ENCODE assay signal across 27 cellular contexts in genomic region chrX:67114635-67115034, GRCh38.
"Had no signal": no experiment of that assay in that cellular context is flagged by ENCODE, and none has a peak within 500 bp of the region (broad histone marks: within the 10 kb centered on the region; RNA-seq: fewer than 3 reads in every experiment).

No MANE protein-coding gene starts in this region.

- ATAC-seq: stimulated activated effector memory CD8-positive, alpha-beta T cell treated with anti-CD3 and anti-CD28 coated beads, Interleukin-12 subunit alpha, Interleukin-12 subunit beta, amount 100 ng/mL, for 72 hours; stimulated activated memory B cell treated with anti-CD40 and anti-IgM and Interleukin-4, amounts not matched to agents 10 μg/mL and 1 μg/mL and 100 μg/mL, for 72 hours; stimulated activated naive B cell treated with anti-CD40 and anti-IgM and Interleukin-4, amounts not matched to agents 10 μg/mL and 1 μg/mL and 100 μg/mL, for 72 hours; stimulated activated naive CD8-positive, alpha-beta T cell treated with anti-CD3 and anti-CD28 coated beads, Interleukin-15, amount 100 ng/mL, for 72 hours; stimulated activated naive CD8-positive, alpha-beta T cell treated with anti-CD3 and anti-CD28 coated beads, Interleukin-15, Interleukin-2, amounts not matched to agents 100 U/mL and 50 U/mL, for 24 hours; upper lobe of right lung had no signal

- DNase-seq: stimulated activated CD4-positive, alpha-beta T cell treated with anti-CD3 and anti-CD28 coated beads, Interleukin-2, amount 100 ng/mL, for 48 hours; stimulated activated CD4-positive, alpha-beta T cell treated with anti-CD3 and anti-CD28 coated beads, Interleukin-4, amount 100 ng/mL, for 1 hour; stimulated activated CD4-positive, alpha-beta T cell treated with anti-CD3 and anti-CD28 coated beads, Interleukin-4, amount 100 ng/mL, for 24 hours; stimulated activated CD4-positive, alpha-beta T cell treated with anti-CD3 and anti-CD28 coated beads, Interleukin-4, amount 100 ng/mL, for 4 hours; stimulated activated CD8-positive, alpha-beta memory T cell treated with anti-CD3 and anti-CD28 coated beads, Interleukin-4, amount 100 ng/mL, for 48 hours; stimulated activated naive B cell treated with anti-CD40 and anti-IgM and Interleukin-4, amounts not matched to agents 10 μg/mL and 1 μg/mL and 100 μg/mL, for 72 hours; stimulated activated naive CD4-positive, alpha-beta T cell; stimulated activated naive CD4-positive, alpha-beta T cell treated with Interleukin-2 at 50 U/mL for 16 hours; stimulated activated naive CD8-positive, alpha-beta T cell treated with anti-CD3 and anti-CD28 coated beads, Interleukin-15, amount 100 ng/mL, for 72 hours; stimulated activated naive CD8-positive, alpha-beta T cell treated with anti-CD3 and anti-CD28 coated beads, Interleukin-15, Interleukin-2, amounts not matched to agents 100 U/mL and 50 U/mL, for 24 hours; stomach; substantia nigra; testis; thyroid gland; tibial artery; transverse colon; trophoblast cell; upper lobe of left lung; upper lobe of right lung; uterus had no signal

- FAIRE-seq: urothelium cell line had no signal

- H3K27ac ChIP-seq: stomach, suprapubic skin, testis, thoracic aorta, thyroid gland, tibial artery, tibial nerve, transverse colon, upper lobe of left lung, upper lobe of right lung, uterus, vagina had no signal

- H3K36me3 ChIP-seq: stomach, suprapubic skin, thoracic aorta, thyroid gland, tibial artery, tibial nerve, transverse colon, upper lobe of left lung, upper lobe of right lung, uterus, vagina had no signal

- H3K4me3 ChIP-seq: stomach, suprapubic skin, testis, thoracic aorta, thyroid gland, tibial artery, tibial nerve, transverse colon, upper lobe of left lung, upper lobe of right lung, uterus, vagina had no signal

- H3K9me3 ChIP-seq: stomach, suprapubic skin, testis, thoracic aorta, thyroid gland, tibial artery, tibial nerve, transverse colon, upper lobe of left lung, upper lobe of right lung, uterus, vagina had no signal

- H3K4me1 ChIP-seq: stomach, suprapubic skin, testis, thyroid gland, tibial artery, tibial nerve, transverse colon, upper lobe of left lung, upper lobe of right lung, uterus, vagina had no signal
